ENCODE assay signal across 22 cellular contexts in the genomic region with DNA sequence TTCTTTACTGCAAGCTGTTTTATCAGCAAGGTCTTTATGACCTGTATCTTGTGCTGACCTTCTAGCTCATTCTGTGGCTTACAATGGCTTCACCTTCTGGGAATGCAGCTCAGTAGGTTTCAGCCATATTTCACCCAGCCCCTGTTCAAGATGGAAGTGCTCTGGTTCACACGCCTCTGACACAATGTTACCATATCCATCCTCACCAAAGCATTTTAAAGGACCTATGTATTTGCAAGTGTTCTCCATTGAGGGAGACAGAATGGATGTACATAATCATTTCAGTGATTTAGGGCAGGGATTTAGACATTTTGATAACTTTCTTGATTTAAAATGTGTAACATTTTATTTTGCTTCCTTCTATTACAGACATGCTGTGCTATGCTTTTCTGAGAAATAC.
DNase-seq lines count a peak whose midpoint lies in the region; ATAC-seq, FAIRE-seq and TF ChIP-seq lines count a peak whose summit lies in the region.
"Had no signal": no experiment of that assay in that cellular context is flagged by ENCODE, and none has a peak within 500 bp of the region (broad histone marks: within the 10 kb centered on the region; RNA-seq: fewer than 3 reads in every experiment).

No MANE protein-coding gene starts in this region.

- no peaks in the 10 kb centered on the region for H3K27me3 ChIP-seq in cardiac muscle cell
- no peaks in the 10 kb centered on the region for H3K27me3 ChIP-seq in right cardiac atrium (ENCODE audit: control insufficient read depth, insufficient read depth)
- H3K27me3 ChIP-seq in astrocyte (ENCODE audit: insufficient read depth, low read length) = no peaks in the 10 kb centered on the region
- H3K27me3 ChIP-seq in smooth muscle cell (ENCODE audit: low read depth) = no peaks in the 10 kb centered on the region
- no peaks in the 10 kb centered on the region for H3K27me3 ChIP-seq in suprapubic skin
- H3K27me3 ChIP-seq: SJCRH30 had no signal

- H3K27ac Mint-ChIP-seq in astrocyte (ENCODE audit: unreplicated experiment) (peak overlapping the region; percentile 60), mesothelial cell of epicardium (peak overlapping the region; percentile 92)

- no peak for ATAC-seq in right cardiac atrium
- ATAC-seq: HCT116, Right ventricle myocardium inferior had no signal

- H3K4me1 ChIP-seq in cardiac muscle cell (ENCODE audit: low read depth) (peaks cover 26% of the 10 kb centered on the region), right cardiac atrium (ENCODE audit: control insufficient read depth, insufficient read depth, low read length) (peaks cover 2% of the 10 kb centered on the region), astrocyte (ENCODE audit: insufficient read depth, low read length) (peaks cover 25% of the 10 kb centered on the region), smooth muscle cell (ENCODE audit: low read depth) (peaks cover 25% of the 10 kb centered on the region), suprapubic skin (peaks cover 4% of the 10 kb centered on the region)

- H3K36me3 ChIP-seq in cardiac muscle cell = no peaks in the 10 kb centered on the region
- H3K36me3 ChIP-seq in astrocyte (ENCODE audit: insufficient read depth, low read length) = no peaks in the 10 kb centered on the region
- H3K36me3 ChIP-seq in smooth muscle cell (ENCODE audit: low read depth) = no peaks in the 10 kb centered on the region
- H3K36me3 ChIP-seq in suprapubic skin = no peaks in the 10 kb centered on the region
- H3K36me3 ChIP-seq: SJCRH30 had no signal

- intact Hi-C loops in right cardiac atrium (cut with DNase I) = no loop called here

- H3K9me3 ChIP-seq in cardiac muscle cell (ENCODE audit: low read depth) = no peaks in the 10 kb centered on the region
- no peaks in the 10 kb centered on the region for H3K9me3 ChIP-seq in right cardiac atrium (ENCODE audit: control insufficient read depth, low read length)
- H3K9me3 ChIP-seq in astrocyte (ENCODE audit: insufficient read depth, low read depth, low read length) = no peaks in the 10 kb centered on the region
- H3K9me3 ChIP-seq in smooth muscle cell (replicated peaks; ENCODE audit: low read depth) = no peaks in the 10 kb centered on the region
- H3K9me3 ChIP-seq in suprapubic skin = no peaks in the 10 kb centered on the region
- H3K9me3 ChIP-seq: SJCRH30 had no signal

- H4K20me1 ChIP-seq in astrocyte (ENCODE audit: insufficient read depth, low read length) = no peaks in the 10 kb centered on the region
- H4K20me1 ChIP-seq in smooth muscle cell (ENCODE audit: low read depth) = no peaks in the 10 kb centered on the region

- no peak overlapping the region for H3K4me3 Mint-ChIP-seq in astrocyte (ENCODE audit: unreplicated experiment)
- no peak overlapping the region for H3K4me3 Mint-ChIP-seq in mesothelial cell of epicardium

- TF ChIP-seq CTCF in cardiac muscle cell (IDR thresholded peaks at IDR 0.05; ENCODE audit: low read depth, low read length) (no peak), astrocyte (IDR thresholded peaks at IDR 0.05; ENCODE audit: insufficient read depth, low read depth, low read length) (no peak), mesothelial cell of epicardium (IDR thresholded peaks at IDR 0.05; ENCODE audit: unreplicated experiment) (no peak), smooth muscle cell (IDR thresholded peaks at IDR 0.05; ENCODE audit: borderline replicate concordance, insufficient read depth, poor library complexity, severe bottlenecking) (no peak), suprapubic skin (IDR thresholded peaks at IDR 0.05) (no peak)

- H2AFZ ChIP-seq in astrocyte (ENCODE audit: low read depth, low read length) (no peak overlapping the region), smooth muscle cell (ENCODE audit: low read depth) (no peak overlapping the region)

- peaks cover 1% of the 10 kb centered on the region for H3K36me3 Mint-ChIP-seq in astrocyte (ENCODE audit: low read depth, unreplicated experiment)
- peaks cover 1% of the 10 kb centered on the region for H3K36me3 Mint-ChIP-seq in mesothelial cell of epicardium

- peak overlapping the region; percentile 89 for H3K27ac ChIP-seq in cardiac muscle cell
- H3K27ac ChIP-seq in right cardiac atrium (ENCODE audit: low read length) = no peak overlapping the region
- peak overlapping the region; percentile 56 for H3K27ac ChIP-seq in astrocyte (ENCODE audit: low read depth, low read length)
- H3K27ac ChIP-seq in smooth muscle cell (ENCODE audit: low read depth) = peak overlapping the region; percentile 75
- no peak overlapping the region for H3K27ac ChIP-seq in suprapubic skin

- 95% methylated on average over 1 of the region's 1 CpG for whole genome bisulfite sequencing in right cardiac atrium
- WGBS in smooth muscle cell (ENCODE audit: low lambda C conversion rate) = 89% methylated on average over 1 of the region's 1 CpG
- 100% methylated on average over 1 of the region's 1 CpG for WGBS in suprapubic skin

- H3K4me2 ChIP-seq in astrocyte (ENCODE audit: low read length) (no peak overlapping the region), smooth muscle cell (no peak overlapping the region)

- no peak overlapping the region for H3K4me3 ChIP-seq in cardiac muscle cell
- no peak overlapping the region for H3K4me3 ChIP-seq in right cardiac atrium (ENCODE audit: low read length)
- no peak overlapping the region for H3K4me3 ChIP-seq in astrocyte (ENCODE audit: insufficient read depth, low read depth, low read length)
- no peak overlapping the region for H3K4me3 ChIP-seq in smooth muscle cell
- H3K4me3 ChIP-seq in suprapubic skin = no peak overlapping the region
- H3K4me3 ChIP-seq: SJCRH30 had no signal

- H3K9ac ChIP-seq in astrocyte (ENCODE audit: low read length) (no peak overlapping the region), smooth muscle cell (ENCODE audit: low read depth) (no peak overlapping the region)

- H3K4me1 Mint-ChIP-seq in astrocyte (ENCODE audit: low read depth, unreplicated experiment) (peaks cover 42% of the 10 kb centered on the region), mesothelial cell of epicardium (peaks cover 44% of the 10 kb centered on the region)

- peaks cover 5% of the 10 kb centered on the region for H3K9me3 Mint-ChIP-seq in astrocyte (ENCODE audit: unreplicated experiment)
- peaks cover 4% of the 10 kb centered on the region for H3K9me3 Mint-ChIP-seq in mesothelial cell of epicardium

- DNase-seq in cardiac muscle cell (ENCODE audit: low read depth in 1 of 2, low spot score in 1 of 2) (no peak), right cardiac atrium (no peak), astrocyte (ENCODE audit: low read depth) (no peak), mesothelial cell of epicardium (ENCODE audit: low spot score in 2 of 2, unreplicated experiment in 2 of 2) (no peak), smooth muscle cell (lab: John Stamatoyannopoulos, UW; ENCODE audit: unreplicated experiment) (no peak), NCI-H2196 treated with DMSO at 0.1 percent for 48 hours (lab: John Stamatoyannopoulos, UW; ENCODE audit: unreplicated experiment) (no peak), H54 (ENCODE audit: insufficient read length, low spot score) (no peak), suprapubic skin (ENCODE audit: low spot score in 2 of 2) (no peak)
- DNase-seq: 8988T, DMS53, Kasumi-1, NCI-H1092 treated with DMSO at 0.1 percent for 48 hours, NCI-H1436 treated with DMSO at 0.1 percent for 48 hours, NCI-H187 treated with DMSO at 0.1 percent for 48 hours, NCI-H446, NCI-H524 treated with DMSO at 0.1 percent for 48 hours, NCI-H774, SJCRH30 had no signal

- TF ChIP-seq EP300 in suprapubic skin (IDR thresholded peaks at IDR 0.05) = no peak

- H3F3A ChIP-seq in smooth muscle cell (ENCODE audit: low read depth) = peaks cover 4% of the 10 kb centered on the region

- no peak for FAIRE-seq in astrocyte (lab: Jason Lieb, UNC)
- FAIRE-seq in H54 (lab: Jason Lieb, UNC) = no peak
- FAIRE-seq: GM18507, H1 had no signal

- H3K27me3 Mint-ChIP-seq in astrocyte (ENCODE audit: low read depth, unreplicated experiment) = no peaks in the 10 kb centered on the region
- H3K27me3 Mint-ChIP-seq in mesothelial cell of epicardium (ENCODE audit: low read depth) = no peaks in the 10 kb centered on the region

- TF ChIP-seq POLR2A in H54 (IDR thresholded peaks at IDR 0.05; ENCODE audit: low read depth, low read length) (no peak), suprapubic skin (IDR thresholded peaks at IDR 0.05) (no peak)

- H3K79me2 ChIP-seq in astrocyte (ENCODE audit: insufficient read depth, low read length) = no peaks in the 10 kb centered on the region
- no peaks in the 10 kb centered on the region for H3K79me2 ChIP-seq in smooth muscle cell (ENCODE audit: low read depth)

Comparison
In these comparisons a context has a peak if more than half of its experiments do, and no peak if none do; other contexts are left out.
1. H3K27ac ChIP-seq: peak in cardiac muscle cell (single experiment), astrocyte (single experiment) and smooth muscle cell (single experiment); none in right cardiac atrium (single experiment) and suprapubic skin (single experiment).